In the genomic region with DNA sequence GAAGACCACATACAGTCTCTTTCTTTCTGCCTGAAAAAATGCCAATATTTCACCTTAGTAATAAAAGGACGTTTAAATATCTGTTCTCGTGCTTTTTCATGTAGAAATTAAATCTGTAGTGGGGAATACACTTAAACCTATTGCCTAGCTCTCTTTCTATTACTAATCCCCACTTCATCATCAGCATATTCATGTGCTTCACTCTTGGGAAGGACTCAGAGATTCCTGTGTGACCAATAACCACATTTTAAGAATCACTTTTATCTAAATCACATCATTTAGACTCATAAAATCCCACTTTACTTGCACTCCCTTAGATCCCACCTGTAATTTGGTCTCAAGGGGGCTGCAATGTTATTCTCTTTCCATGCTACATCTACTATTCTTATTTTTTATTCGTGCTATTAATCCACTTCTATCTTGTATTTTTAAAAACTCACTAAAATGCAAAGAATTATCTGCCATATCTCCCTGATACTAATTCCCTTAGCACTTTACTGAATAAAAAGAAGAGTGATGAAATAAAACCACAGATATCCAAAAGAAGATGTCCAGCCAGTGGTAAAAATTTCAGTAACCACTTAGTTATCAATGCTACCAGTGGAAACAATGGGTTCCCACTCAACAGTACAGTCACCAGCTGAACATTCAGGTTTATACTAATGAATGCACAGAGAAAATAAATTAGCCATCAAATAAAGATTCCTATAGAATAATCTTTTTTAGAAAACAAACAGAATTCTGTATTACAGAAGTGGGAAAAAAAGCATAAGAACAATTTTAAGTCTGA, we compare ENCODE assay signal across 27 cellular contexts.
DNase-seq lines count a peak whose midpoint lies in the region; ATAC-seq, FAIRE-seq and TF ChIP-seq lines count a peak whose summit lies in the region.
"Had no signal": no experiment of that assay in that cellular context is flagged by ENCODE, and none has a peak within 500 bp of the region (broad histone marks: within the 10 kb centered on the region; RNA-seq: fewer than 3 reads in every experiment).

No MANE protein-coding gene starts in this region.

- no peaks in the 10 kb centered on the region for H4K20me1 ChIP-seq in IMR-90 (ENCODE audit: insufficient read depth, low read length)
- no peaks in the 10 kb centered on the region for H4K20me1 ChIP-seq in PC-9 (ENCODE audit: insufficient read depth)
- H4K20me1 ChIP-seq: BLaER1 had no signal

- no peak overlapping the region for H3K18ac ChIP-seq in IMR-90 (ENCODE audit: low read depth, low read length)

- H3K9me3 ChIP-seq in IMR-90 (ENCODE audit: control insufficient read depth, insufficient read depth, low read length) (no peaks in the 10 kb centered on the region), PC-9 (ENCODE audit: insufficient read depth, low read depth) (no peaks in the 10 kb centered on the region), right atrium auricular region (no peaks in the 10 kb centered on the region)
- H3K9me3 ChIP-seq: BLaER1, SJCRH30 had no signal

- ATAC-seq in IMR-90 (ENCODE audit: low read depth) (no peak), GM21423 (IDR thresholded peaks at IDR 0.05; ENCODE audit: unreplicated experiment) (no peak)
- ATAC-seq: PC-3, Right ventricle myocardium inferior, SK-N-SH treated with all-trans-retinoic acid at 6 μM for 48 hours had no signal

- no peak overlapping the region for H4K8ac ChIP-seq in IMR-90 (ENCODE audit: low read depth in 2 of 2, low read length in 2 of 2)

- POLR2A ChIA-PET in IMR-90 (lab: Charles Lee; ENCODE audit: unreplicated experiment) = no interaction called here
- POLR2A ChIA-PET in PC-9 (lab: Charles Lee; ENCODE audit: unreplicated experiment) = no interaction called here

- H2BK15ac ChIP-seq in IMR-90 (ENCODE audit: low read depth, low read length) = no peak overlapping the region

- CTCF ChIA-PET in IMR-90 (lab: Yijun Ruan, JAX) (no interaction called here), PC-9 (lab: Charles Lee) (no interaction called here)

- H3K79me1 ChIP-seq in IMR-90 (ENCODE audit: low read depth in 1 of 2, low read length in 2 of 2) = no peaks in the 10 kb centered on the region; a peak in 1 of 4 replicates

- H3K23ac ChIP-seq in IMR-90 (ENCODE audit: low read depth, low read length) = no peak overlapping the region

- no peak overlapping the region for H2AK9ac ChIP-seq in IMR-90 (replicated peaks; ENCODE audit: low read depth, low read length, poor library complexity)

- no peaks in the 10 kb centered on the region for H3K27me3 ChIP-seq in IMR-90 (ENCODE audit: control insufficient read depth, insufficient read depth, low read length)
- no peaks in the 10 kb centered on the region for H3K27me3 ChIP-seq in layer of hippocampus (ENCODE audit: control insufficient read depth, insufficient read depth, low read length)
- no peaks in the 10 kb centered on the region for H3K27me3 ChIP-seq in PC-9 (ENCODE audit: insufficient read depth, low read depth)
- no peaks in the 10 kb centered on the region for H3K27me3 ChIP-seq in right atrium auricular region
- H3K27me3 ChIP-seq: BLaER1, SJCRH30 had no signal

- no peaks in the 10 kb centered on the region for H3F3A ChIP-seq in PC-9 (ENCODE audit: insufficient read depth, low read depth)

- H3K9me1 ChIP-seq in IMR-90 (ENCODE audit: insufficient read depth, low read length) = 0 out of 2 replicates have a peak, but pooled peaks cover 2% of the 10 kb centered on the region

- no peak overlapping the region for H2AFZ ChIP-seq in IMR-90 (replicated peaks; ENCODE audit: low read length, poor library complexity)
- H2AFZ ChIP-seq in PC-9 = no peak overlapping the region

- intact Hi-C loops in IMR-90 (cut with micrococcal nuclease) (loop anchor here (10.0 kb wide), 1 partner anchor 376 kb away; no protein-coding TSS in a partner anchor), PC-9 (cut with micrococcal nuclease; ENCODE audit: unreplicated experiment) (no loop called here)

- H3K14ac ChIP-seq in IMR-90 (replicated peaks; ENCODE audit: low read depth, low read length) = no peak overlapping the region

- no peak for TF ChIP-seq RAD21 in IMR-90 (IDR thresholded peaks at IDR 0.05; ENCODE audit: low read length)

- no peak overlapping the region for H3K4ac ChIP-seq in IMR-90 (ENCODE audit: low read depth, low read length)

- H3K36me3 ChIP-seq in IMR-90 (ENCODE audit: control insufficient read depth, insufficient read depth, low read length) = no peaks in the 10 kb centered on the region
- no peaks in the 10 kb centered on the region for H3K36me3 ChIP-seq in PC-9 (ENCODE audit: low read depth)
- no peaks in the 10 kb centered on the region for H3K36me3 ChIP-seq in right atrium auricular region
- H3K36me3 ChIP-seq: BLaER1, SJCRH30 had no signal

- in situ Hi-C loops in IMR-90 (cut with MboI; ENCODE audit: low sequenced_read_pairs) = no loop called here
- in situ Hi-C loops in astrocyte of the spinal cord (cut with HindIII; ENCODE audit: low sequenced_read_pairs) = no loop called here

- no peak for FAIRE-seq in GM12891 (lab: Jason Lieb, UNC)
- FAIRE-seq: A204.1, GM12878 had no signal

- no TSS peak for BruUV-seq in IMR-90 (replicated peaks; lab: Mats Ljungman, UMichigan)
- no TSS peak for BruUV-seq in PC-9 (replicated peaks; lab: Mats Ljungman, UMichigan)

- H4K5ac ChIP-seq in IMR-90 (ENCODE audit: low read depth, low read length) = no peak overlapping the region

- no peaks in the 10 kb centered on the region for H3K79me2 ChIP-seq in PC-9 (ENCODE audit: low read depth)

- peaks cover 6% of the 10 kb centered on the region; the same call in 1 of the 2 replicates for H3K4me1 ChIP-seq in IMR-90 (ENCODE audit: control insufficient read depth, insufficient read depth, low read length)
- H3K4me1 ChIP-seq in PC-9 (replicated peaks; ENCODE audit: insufficient read depth) = no peaks in the 10 kb centered on the region
- peaks cover 0 to 3% of the 10 kb centered on the region in 2 donors for H3K4me1 ChIP-seq in right atrium auricular region
- H3K4me1 ChIP-seq: BLaER1, SJCRH30 had no signal

- H3K27ac ChIP-seq in IMR-90 (ENCODE audit: insufficient read depth, low read length) (no peak overlapping the region), layer of hippocampus (ENCODE audit: low read depth, low read length) (peak overlapping the region; percentile 22), substantia nigra (ENCODE audit: low read depth, low read length, poor library complexity, severe bottlenecking) (peak overlapping the region; percentile 14), PC-9 (no peak overlapping the region), right atrium auricular region (no peak overlapping the region)
- H3K27ac ChIP-seq: BLaER1, HL-60, SJCRH30 had no signal

- H2BK20ac ChIP-seq in IMR-90 (ENCODE audit: low read depth, low read length) = no peak overlapping the region

- H2AK5ac ChIP-seq in IMR-90 (ENCODE audit: low read depth, low read length) = no peak overlapping the region

- H3K56ac ChIP-seq in IMR-90 (ENCODE audit: extremely low read depth, insufficient read depth, low read length) = no peak overlapping the region

- DNase-seq in IMR-90 = peak; percentile 24
- peak; percentile 48 for DNase-seq in astrocyte of the spinal cord (ENCODE audit: low read depth, low spot score)
- no peak for DNase-seq in substantia nigra (lab: John Stamatoyannopoulos, UW)
- DNase-seq in GM12891 (ENCODE audit: insufficient read length, low spot score) = no peak
- no peak for DNase-seq in PC-9
- DNase-seq in right atrium auricular region (ENCODE audit: low spot score) = no peak
- DNase-seq: CD4-positive, alpha-beta T cell; COR-L47; DMS53; GDM1; Karpas-422; MV-4-11; NCI-H1105 treated with DMSO at 0.1 percent for 48 hours; NCI-H2029; NCI-H446 treated with DMSO at 0.1 percent for 48 hours; NCI-H82; NK-92 treated with Interleukin-12 subunit alpha and Interleukin-12 subunit beta, amount 100 ng/mL, for 24 hours; PC-3; SJCRH30 had no signal

- dilution Hi-C loops in IMR-90 (cut with HindIII; ENCODE audit: low sequenced_read_pairs, unreplicated experiment) = no loop called here

- no CpG with 5 or more reads among the region's 3 CpGs for WGBS in IMR-90 (ENCODE audit: extremely low coverage in 2 of 2, insufficient read length in 1 of 2), 2 experiments

- no peak for TF ChIP-seq CTCF in IMR-90 (conservative IDR thresholded peaks at IDR 0.05; ENCODE audit: low read depth, low read length)
- no peak for TF ChIP-seq CTCF in astrocyte of the spinal cord (IDR thresholded peaks at IDR 0.05; ENCODE audit: low read depth, low read length)
- TF ChIP-seq CTCF in PC-9 (conservative IDR thresholded peaks at IDR 0.05) = no peak
- TF ChIP-seq CTCF in right atrium auricular region (IDR thresholded peaks at IDR 0.05) = no peak

- H4K91ac ChIP-seq in IMR-90 (ENCODE audit: insufficient read depth, low read depth, low read length) = no peak overlapping the region

- H2BK5ac ChIP-seq in IMR-90 (ENCODE audit: low read depth, low read length, poor library complexity, severe bottlenecking) = peak overlapping the region; percentile 51

- H3K9ac ChIP-seq in IMR-90 (ENCODE audit: low read depth, low read length) = no peak overlapping the region
- H3K9ac ChIP-seq: BLaER1 had no signal

- H3K4me2 ChIP-seq in IMR-90 (ENCODE audit: low read depth, low read length) (no peak overlapping the region; the same call in 1 of the 2 replicates), PC-9 (no peak overlapping the region)
- H3K4me2 ChIP-seq: BLaER1 had no signal

- TF ChIP-seq POLR2A in IMR-90 (IDR thresholded peaks at IDR 0.05; ENCODE audit: low read depth, low read length) (no peak), GM12891 (IDR thresholded peaks at IDR 0.05; ENCODE audit: low read depth, low read length) (no peak)

- no peak overlapping the region for H2BK120ac ChIP-seq in IMR-90 (ENCODE audit: low read depth, low read length)

- no peaks in the 10 kb centered on the region for H3K9me2 ChIP-seq in PC-9 (ENCODE audit: insufficient read depth)

- no peak overlapping the region for H3K4me3 ChIP-seq in IMR-90 (ENCODE audit: insufficient read depth, low read depth, low read length)
- no peak overlapping the region for H3K4me3 ChIP-seq in astrocyte of the spinal cord (ENCODE audit: low read depth, low read length)
- H3K4me3 ChIP-seq in PC-9 = no peak overlapping the region
- no peak overlapping the region for H3K4me3 ChIP-seq in right atrium auricular region
- H3K4me3 ChIP-seq: BLaER1, GM12878, SJCRH30 had no signal

TF ChIP-seq in IMR-90, 13 proteins besides CTCF, POLR2A, EP300 and RAD21 (continues in another document):
- TF ChIP-seq MAZ (IDR thresholded peaks at IDR 0.05; ENCODE audit: borderline replicate concordance, low read depth, low read length) (no peak), RFX5 (IDR thresholded peaks at IDR 0.05; ENCODE audit: low read depth, low read length) (no peak), SMC3 (IDR thresholded peaks at IDR 0.05; ENCODE audit: low read depth, low read length) (no peak), MXI1 (IDR thresholded peaks at IDR 0.05; ENCODE audit: borderline replicate concordance, low read depth, low read length) (no peak), CHD1 (IDR thresholded peaks at IDR 0.05; ENCODE audit: low read depth, low read length) (no peak)

TF ChIP-seq in GM12891, 5 proteins besides CTCF, POLR2A, EP300 and RAD21:
- TF ChIP-seq SPI1 (IDR thresholded peaks at IDR 0.05; ENCODE audit: low read depth, low read length) (no peak), POLR2AphosphoS5 (IDR thresholded peaks at IDR 0.05; ENCODE audit: low read depth, low read length) (no peak), PAX5 (IDR thresholded peaks at IDR 0.05; ENCODE audit: insufficient read depth, low read length, severe bottlenecking) (no peak)

Comparison
In these comparisons a context has a peak if more than half of its experiments do, and no peak if none do; other contexts are left out.
1. DNase-seq: peak in IMR-90 (single experiment) and astrocyte of the spinal cord (single experiment); none in substantia nigra (0 of 49), GM12891 (single experiment), PC-9 (0 of 2) and right atrium auricular region (single experiment).
2. H3K27ac ChIP-seq: peak in layer of hippocampus (single experiment) and substantia nigra (single experiment); none in IMR-90 (single experiment), PC-9 (single experiment) and right atrium auricular region (0 of 2).